In the genomic region with DNA sequence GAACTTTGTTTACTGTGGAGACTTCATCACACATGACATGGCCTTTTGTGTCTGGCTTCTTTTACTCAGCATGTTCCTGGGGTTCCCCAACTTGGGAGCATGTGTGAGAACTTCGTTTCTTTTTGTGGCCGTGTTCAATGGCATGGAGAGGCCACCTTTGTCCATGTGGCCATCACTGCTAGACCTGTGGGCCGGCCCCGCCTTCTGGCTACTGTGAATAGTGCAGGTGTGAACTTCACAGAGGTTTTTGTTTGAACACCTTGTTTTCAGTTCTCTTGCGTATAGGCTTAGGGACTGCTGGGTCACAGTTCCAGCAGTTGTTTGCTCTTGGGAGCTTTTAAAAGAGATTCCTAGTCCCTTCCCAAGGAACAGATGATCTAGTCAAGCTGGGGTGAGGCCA, we compare ENCODE assay signal across 1 cellular context.
TF ChIP-seq lines count a peak whose summit lies in the region.

No MANE protein-coding gene starts in this region.

TF ChIP-seq in HepG2, 621 proteins besides CTCF, POLR2A, EP300 and RAD21 (continued from another document):
- TF ChIP-seq, protein P1, sequence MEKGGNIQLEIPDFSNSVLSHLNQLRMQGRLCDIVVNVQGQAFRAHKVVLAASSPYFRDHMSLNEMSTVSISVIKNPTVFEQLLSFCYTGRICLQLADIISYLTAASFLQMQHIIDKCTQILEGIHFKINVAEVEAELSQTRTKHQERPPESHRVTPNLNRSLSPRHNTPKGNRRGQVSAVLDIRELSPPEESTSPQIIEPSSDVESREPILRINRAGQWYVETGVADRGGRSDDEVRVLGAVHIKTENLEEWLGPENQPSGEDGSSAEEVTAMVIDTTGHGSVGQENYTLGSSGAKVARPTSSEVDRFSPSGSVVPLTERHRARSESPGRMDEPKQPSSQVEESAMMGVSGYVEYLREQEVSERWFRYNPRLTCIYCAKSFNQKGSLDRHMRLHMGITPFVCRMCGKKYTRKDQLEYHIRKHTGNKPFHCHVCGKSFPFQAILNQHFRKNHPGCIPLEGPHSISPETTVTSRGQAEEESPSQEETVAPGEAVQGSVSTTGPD (CRISPR knock-in tag; IDR thresholded peaks at IDR 0.05) = no peak
- TF ChIP-seq, protein P2, sequence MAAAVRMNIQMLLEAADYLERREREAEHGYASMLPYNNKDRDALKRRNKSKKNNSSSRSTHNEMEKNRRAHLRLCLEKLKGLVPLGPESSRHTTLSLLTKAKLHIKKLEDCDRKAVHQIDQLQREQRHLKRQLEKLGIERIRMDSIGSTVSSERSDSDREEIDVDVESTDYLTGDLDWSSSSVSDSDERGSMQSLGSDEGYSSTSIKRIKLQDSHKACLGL (CRISPR knock-in tag; IDR thresholded peaks at IDR 0.05) = 0 out of 2 replicates have a peak, but pooled peaks have one; percentile 19
- TF ChIP-seq HNF4A (CRISPR knock-in tag; IDR thresholded peaks at IDR 0.05) (peak; percentile 19; the same call in 1 of the 2 replicates), BORCS8-MEF2B (CRISPR knock-in tag; IDR thresholded peaks at IDR 0.05) (no peak), RBAK (CRISPR knock-in tag; IDR thresholded peaks at IDR 0.05) (no peak), XBP1 (CRISPR knock-in tag; IDR thresholded peaks at IDR 0.05) (no peak), MATR3 (CRISPR knock-in tag; IDR thresholded peaks at IDR 0.05) (no peak), ZNF143 (CRISPR knock-in tag; IDR thresholded peaks at IDR 0.05) (no peak), POLR2AphosphoS2 (IDR thresholded peaks at IDR 0.05; ENCODE audit: low read depth, low read length) (no peak), ZNF563 (CRISPR knock-in tag; IDR thresholded peaks at IDR 0.05) (no peak)
- TF ChIP-seq, protein P3, sequence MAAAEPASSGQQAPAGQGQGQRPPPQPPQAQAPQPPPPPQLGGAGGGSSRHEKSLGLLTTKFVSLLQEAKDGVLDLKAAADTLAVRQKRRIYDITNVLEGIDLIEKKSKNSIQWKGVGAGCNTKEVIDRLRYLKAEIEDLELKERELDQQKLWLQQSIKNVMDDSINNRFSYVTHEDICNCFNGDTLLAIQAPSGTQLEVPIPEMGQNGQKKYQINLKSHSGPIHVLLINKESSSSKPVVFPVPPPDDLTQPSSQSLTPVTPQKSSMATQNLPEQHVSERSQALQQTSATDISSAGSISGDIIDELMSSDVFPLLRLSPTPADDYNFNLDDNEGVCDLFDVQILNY (CRISPR knock-in tag; conservative IDR thresholded peaks at IDR 0.05) = no peak
- TF ChIP-seq, protein P4, sequence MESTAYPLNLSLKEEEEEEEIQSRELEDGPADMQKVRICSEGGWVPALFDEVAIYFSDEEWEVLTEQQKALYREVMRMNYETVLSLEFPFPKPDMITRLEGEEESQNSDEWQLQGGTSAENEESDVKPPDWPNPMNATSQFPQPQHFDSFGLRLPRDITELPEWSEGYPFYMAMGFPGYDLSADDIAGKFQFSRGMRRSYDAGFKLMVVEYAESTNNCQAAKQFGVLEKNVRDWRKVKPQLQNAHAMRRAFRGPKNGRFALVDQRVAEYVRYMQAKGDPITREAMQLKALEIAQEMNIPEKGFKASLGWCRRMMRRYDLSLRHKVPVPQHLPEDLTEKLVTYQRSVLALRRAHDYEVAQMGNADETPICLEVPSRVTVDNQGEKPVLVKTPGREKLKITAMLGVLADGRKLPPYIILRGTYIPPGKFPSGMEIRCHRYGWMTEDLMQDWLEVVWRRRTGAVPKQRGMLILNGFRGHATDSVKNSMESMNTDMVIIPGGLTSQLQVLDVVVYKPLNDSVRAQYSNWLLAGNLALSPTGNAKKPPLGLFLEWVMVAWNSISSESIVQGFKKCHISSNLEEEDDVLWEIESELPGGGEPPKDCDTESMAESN (CRISPR knock-in tag; conservative IDR thresholded peaks at IDR 0.05) = no peak
